Comparison of ENCODE assay signal across 1 cellular context in genomic region chr1:147670319-147671003, GRCh38.
TF ChIP-seq lines count a peak whose summit lies in the region.

Gene ACP6, minus strand, starts transcription at chr1:147670524. Its CDS starts 476 bp downstream, at chr1:147670048.

TF ChIP-seq in IMR-90, 13 proteins besides CTCF, POLR2A, EP300 and RAD21 (continued from another document):
- TF ChIP-seq MAZ (IDR thresholded peaks at IDR 0.05; ENCODE audit: borderline replicate concordance, low read depth, low read length) (peak; percentile 54; the same call in 1 of the 2 replicates), USF2 (IDR thresholded peaks at IDR 0.05; ENCODE audit: low read depth, low read length) (no peak), FOS (IDR thresholded peaks at IDR 0.05; ENCODE audit: low read depth, low read length) (no peak)
TF ChIP-seq in IMR-90: peak in this region for 1.
